In the genomic region with DNA sequence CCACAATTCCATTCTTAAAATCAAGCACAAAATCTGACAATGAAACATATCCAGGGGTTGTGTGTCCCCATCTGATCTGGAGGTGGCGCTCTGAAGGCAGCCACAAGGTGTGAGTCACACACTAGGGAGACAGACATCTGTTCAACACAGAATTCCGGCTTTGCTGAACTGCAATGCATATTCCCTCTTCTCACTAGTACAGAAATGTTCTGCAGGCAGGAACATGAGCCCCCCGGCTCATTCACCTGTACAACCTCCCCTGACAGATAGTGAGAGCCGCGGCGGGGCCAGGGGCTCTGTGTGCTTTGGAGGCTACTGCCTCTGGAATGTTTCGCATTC, we compare ENCODE assay signal across 1 cellular context.
A peak's percentile ranks its signal among the peaks of the same experiment; 100 is the strongest.
TF ChIP-seq lines count a peak whose summit lies in the region.

No MANE protein-coding gene starts in this region.

TF ChIP-seq in K562, 482 proteins besides CTCF, POLR2A, EP300 and RAD21 (continued from another document):
- TF ChIP-seq ZNF318 (IDR thresholded peaks at IDR 0.05; ENCODE audit: borderline replicate concordance in 1 of 2, low read depth in 1 of 2) (no peak), PML (IDR thresholded peaks at IDR 0.05; ENCODE audit: low read length) (peak; percentile 43), ATF1 (CRISPR knock-in tag; IDR thresholded peaks at IDR 0.05) (no peak), ATF1 (tag; IDR thresholded peaks at IDR 0.05) (no peak), JUN (IDR thresholded peaks at IDR 0.05; ENCODE audit: borderline replicate concordance, low read depth, low read length) (peak; percentile 56; the same call in 1 of the 2 replicates), JUN (CRISPR knock-in tag; IDR thresholded peaks at IDR 0.05; ENCODE audit: borderline replicate concordance) (no peak), JUND (IDR thresholded peaks at IDR 0.05; ENCODE audit: borderline replicate concordance, low read depth, low read length) (peak; percentile 67), JUND (tag; IDR thresholded peaks at IDR 0.05; ENCODE audit: borderline replicate concordance, low read depth, low read length) (peak; percentile 65; the same call in 2 of the 3 replicates), PCBP1 (IDR thresholded peaks at IDR 0.05; ENCODE audit: low read depth, low read length, poor library complexity, severe bottlenecking) (no peak), POLR2AphosphoS5 (IDR thresholded peaks at IDR 0.05; ENCODE audit: control insufficient read depth, insufficient read depth, low read depth, low read length) (peak; percentile 64; the same call in 1 of the 2 replicates), FOSL1 (tag; conservative IDR thresholded peaks at IDR 0.05) (peak; percentile 79), TEAD4 (IDR thresholded peaks at IDR 0.05; ENCODE audit: low read length) (0 out of 2 replicates have a peak, but pooled peaks have one; percentile 39), TEAD4 (CRISPR knock-in tag; IDR thresholded peaks at IDR 0.05; ENCODE audit: borderline replicate concordance) (no peak)
- TF ChIP-seq, protein P1, sequence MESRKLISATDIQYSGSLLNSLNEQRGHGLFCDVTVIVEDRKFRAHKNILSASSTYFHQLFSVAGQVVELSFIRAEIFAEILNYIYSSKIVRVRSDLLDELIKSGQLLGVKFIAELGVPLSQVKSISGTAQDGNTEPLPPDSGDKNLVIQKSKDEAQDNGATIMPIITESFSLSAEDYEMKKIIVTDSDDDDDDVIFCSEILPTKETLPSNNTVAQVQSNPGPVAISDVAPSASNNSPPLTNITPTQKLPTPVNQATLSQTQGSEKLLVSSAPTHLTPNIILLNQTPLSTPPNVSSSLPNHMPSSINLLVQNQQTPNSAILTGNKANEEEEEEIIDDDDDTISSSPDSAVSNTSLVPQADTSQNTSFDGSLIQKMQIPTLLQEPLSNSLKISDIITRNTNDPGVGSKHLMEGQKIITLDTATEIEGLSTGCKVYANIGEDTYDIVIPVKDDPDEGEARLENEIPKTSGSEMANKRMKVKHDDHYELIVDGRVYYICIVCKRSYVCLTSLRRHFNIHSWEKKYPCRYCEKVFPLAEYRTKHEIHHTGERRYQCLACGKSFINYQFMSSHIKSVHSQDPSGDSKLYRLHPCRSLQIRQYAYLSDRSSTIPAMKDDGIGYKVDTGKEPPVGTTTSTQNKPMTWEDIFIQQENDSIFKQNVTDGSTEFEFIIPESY (CRISPR knock-in tag; IDR thresholded peaks at IDR 0.05), result peak; percentile 22; the same call in 1 of the 2 replicates
TF ChIP-seq in K562: peak in this region for 8.
